In the genomic region with DNA sequence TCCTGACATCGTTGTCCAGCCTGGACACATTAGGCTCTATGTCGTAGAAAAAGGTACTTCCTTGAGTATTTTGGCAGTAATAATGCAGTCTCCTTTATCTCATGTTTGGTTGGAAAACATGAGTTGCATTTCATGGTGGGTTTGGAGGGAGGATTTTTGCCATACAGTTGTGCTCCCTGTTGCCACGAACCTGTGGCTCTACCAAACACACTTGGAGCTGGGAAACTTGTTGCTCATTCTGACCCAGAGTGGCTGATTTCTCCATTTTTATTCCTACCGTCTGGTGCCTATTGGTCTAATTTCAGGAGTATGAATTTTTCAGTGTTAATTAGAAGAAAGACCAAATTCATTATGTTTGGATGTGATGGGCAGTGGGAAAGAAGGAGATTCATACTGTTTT, we compare ENCODE assay signal across 9 cellular contexts.
"Had no signal": no experiment of that assay in that cellular context is flagged by ENCODE, and none has a peak within 500 bp of the region (broad histone marks: within the 10 kb centered on the region; RNA-seq: fewer than 3 reads in every experiment).

No MANE protein-coding gene starts in this region.

- H3K4me1 ChIP-seq: HAP-1 had no signal

- H3K4me3 ChIP-seq: GM23248, GM23338, HAP-1 had no signal

- H2AFZ ChIP-seq: GM23248, GM23338 had no signal

- DNase-seq: GM23248, GOT3, H7, H9, HCEC 1CT, HFFc6 had no signal

- H3K4me2 ChIP-seq: GM23338 had no signal

- H3K9me3 ChIP-seq: HAP-1 had no signal

- H3K9ac ChIP-seq: GM23248 had no signal

- ATAC-seq: GM23338, HCT116 had no signal

- H3K27ac ChIP-seq: GM23248 had no signal
